In the genomic region with DNA sequence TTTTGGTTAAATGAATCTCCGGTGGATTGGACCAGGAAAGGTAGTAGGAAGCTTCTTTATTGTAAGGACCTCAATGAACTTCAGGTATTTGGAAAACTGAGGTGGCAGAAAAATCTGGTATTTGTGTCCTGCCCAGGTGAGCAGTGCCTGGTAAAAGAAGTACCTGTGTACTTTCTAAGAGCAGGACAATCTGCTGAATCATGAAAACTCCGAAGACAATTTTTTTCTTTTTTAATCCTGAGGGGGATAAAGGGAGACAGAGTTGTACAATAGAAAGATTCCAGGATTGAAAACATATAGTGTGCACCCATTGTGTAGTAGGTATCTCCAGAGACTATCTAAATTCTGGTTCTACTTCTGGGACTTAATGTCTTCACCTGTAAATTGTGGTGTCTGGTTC, we compare ENCODE assay signal across 34 cellular contexts.
DNase-seq lines count a peak whose midpoint lies in the region; ATAC-seq, FAIRE-seq and TF ChIP-seq lines count a peak whose summit lies in the region.
"Had no signal": no experiment of that assay in that cellular context is flagged by ENCODE, and none has a peak within 500 bp of the region (broad histone marks: within the 10 kb centered on the region; RNA-seq: fewer than 3 reads in every experiment).

No MANE protein-coding gene starts in this region.

- TF ChIP-seq RAD21 in HepG2 (CRISPR knock-in tag; IDR thresholded peaks at IDR 0.05): no peak
- TF ChIP-seq RAD21 in A549 (conservative IDR thresholded peaks at IDR 0.05 in 1 of 2, IDR thresholded peaks at IDR 0.05 in 1 of 2): no peak
- no peak for TF ChIP-seq RAD21 in IMR-90 (IDR thresholded peaks at IDR 0.05; ENCODE audit: low read length)
- no peak for TF ChIP-seq RAD21 in K562 (CRISPR knock-in tag; conservative IDR thresholded peaks at IDR 0.05 in 1 of 2, IDR thresholded peaks at IDR 0.05 in 1 of 2)

- no peak for TF ChIP-seq POLR2A in HepG2 (IDR thresholded peaks at IDR 0.05; ENCODE audit: insufficient read depth in 1 of 2, low read depth in 2 of 2, low read length in 2 of 2)
- no peak for TF ChIP-seq POLR2A in right lobe of liver (IDR thresholded peaks at IDR 0.05)
- TF ChIP-seq POLR2A in A549 (IDR thresholded peaks at IDR 0.05; ENCODE audit: low read length): no peak
- TF ChIP-seq POLR2A in IMR-90 (IDR thresholded peaks at IDR 0.05; ENCODE audit: low read depth, low read length): no peak
- no peak for TF ChIP-seq POLR2A in K562 (conservative IDR thresholded peaks at IDR 0.05)

- intact Hi-C loops in HepG2 (cut with micrococcal nuclease; ENCODE audit: unreplicated experiment) (no loop called here), right lobe of liver (cut with DNase I) (no loop called here), IMR-90 (cut with micrococcal nuclease) (no loop called here), K562 (cut with micrococcal nuclease) (no loop called here)

- no peaks in the 10 kb centered on the region for H3K9me3 ChIP-seq in HepG2 (ENCODE audit: low read length)
- no peaks in the 10 kb centered on the region for H3K9me3 ChIP-seq in right lobe of liver
- H3K9me3 ChIP-seq in A549: no peaks in the 10 kb centered on the region; the same call in 2 of the 3 replicates
- no peaks in the 10 kb centered on the region for H3K9me3 ChIP-seq in IMR-90 (ENCODE audit: control insufficient read depth, insufficient read depth, low read length)
- no peaks in the 10 kb centered on the region for H3K9me3 ChIP-seq in K562 (replicated peaks; ENCODE audit: control insufficient read depth, insufficient read depth, low read depth, low read length)
- H3K9me3 ChIP-seq: BE2C, BLaER1, Caco-2 had no signal

- no peak overlapping the region for H4K91ac ChIP-seq in IMR-90 (ENCODE audit: insufficient read depth, low read depth, low read length)

- no peak overlapping the region for H3K14ac ChIP-seq in IMR-90 (replicated peaks; ENCODE audit: low read depth, low read length)

- H3K4me3 ChIP-seq in HepG2 (replicated peaks in 1 of 3; ENCODE audit: insufficient read depth in 1 of 3, low read depth in 2 of 3, low read length in 3 of 3) (no peak overlapping the region), right lobe of liver (no peak overlapping the region), A549 (no peak overlapping the region), IMR-90 (ENCODE audit: insufficient read depth, low read depth, low read length) (no peak overlapping the region), K562 (no peak overlapping the region)
- H3K4me3 ChIP-seq: BLaER1; BLaER1 treated with 17β-estradiol and CSF1 and Interleukin-3, amounts not matched to agents 10 nM and 100 nM had no signal

- H3K36me3 ChIP-seq in HepG2 (replicated peaks in 1 of 2; ENCODE audit: control insufficient read depth in 1 of 2, insufficient read depth in 2 of 2, low read length in 2 of 2) (no peaks in the 10 kb centered on the region), right lobe of liver (no peaks in the 10 kb centered on the region), IMR-90 (ENCODE audit: control insufficient read depth, insufficient read depth, low read length) (no peaks in the 10 kb centered on the region), K562 (ENCODE audit: control insufficient read depth, insufficient read depth, low read length) (no peaks in the 10 kb centered on the region)
- H3K36me3 ChIP-seq: BE2C; BLaER1; BLaER1 treated with 17β-estradiol and CSF1 and Interleukin-3, amounts not matched to agents 10 nM and 100 nM had no signal

- no peak overlapping the region for H2AK5ac ChIP-seq in IMR-90 (ENCODE audit: low read depth, low read length)

- TF ChIP-seq EP300 in HepG2 (IDR thresholded peaks at IDR 0.05; ENCODE audit: low read depth in 2 of 2, low read length in 2 of 2) (no peak), HepG2 (CRISPR knock-in tag; IDR thresholded peaks at IDR 0.05; ENCODE audit: borderline replicate concordance) (no peak), A549 (IDR thresholded peaks at IDR 0.05) (no peak), K562 (IDR thresholded peaks at IDR 0.05; ENCODE audit: low read length) (no peak)

- H2BK20ac ChIP-seq in IMR-90 (ENCODE audit: low read depth, low read length): no peak overlapping the region

- BruUV-seq in HepG2 (replicated peaks; lab: Mats Ljungman, UMichigan): no TSS peak
- no TSS peak for BruUV-seq in IMR-90 (replicated peaks; lab: Mats Ljungman, UMichigan)
- BruUV-seq in K562 (replicated peaks; lab: Mats Ljungman, UMichigan): no TSS peak

- H2AK9ac ChIP-seq in IMR-90 (replicated peaks; ENCODE audit: low read depth, low read length, poor library complexity): no peak overlapping the region

- H3K23ac ChIP-seq in IMR-90 (ENCODE audit: low read depth, low read length): no peak overlapping the region

- no peak overlapping the region for H2AFZ ChIP-seq in HepG2 (ENCODE audit: low read length)
- H2AFZ ChIP-seq in IMR-90 (replicated peaks; ENCODE audit: low read length, poor library complexity): no peak overlapping the region
- no peak overlapping the region for H2AFZ ChIP-seq in K562 (ENCODE audit: low read depth, low read length)

- 94% methylated on average over 2 of the region's 2 CpGs for WGBS in HepG2 (ENCODE audit: low lambda C conversion rate)
- 93% methylated on average over 1 of the region's 2 CpGs for WGBS in right lobe of liver (ENCODE audit: insufficient coverage, low coverage, low lambda C conversion rate, missing lambda C conversion rate)
- 74% methylated on average over 2 of the region's 2 CpGs for WGBS in A549 (ENCODE audit: missing lambda C conversion rate)
- 100% methylated on average over 1 of the region's 2 CpGs; no CpG with 5 or more reads in 1 of the 2 experiments for WGBS in IMR-90 (ENCODE audit: extremely low coverage in 2 of 2, insufficient read length in 1 of 2), 2 experiments
- 0% methylated on average over 2 of the region's 2 CpGs for WGBS in K562 (ENCODE audit: insufficient coverage, low coverage, missing lambda C conversion rate)

- H4K8ac ChIP-seq in IMR-90 (ENCODE audit: low read depth in 2 of 2, low read length in 2 of 2): no peak overlapping the region

- H4K5ac ChIP-seq in IMR-90 (ENCODE audit: low read depth, low read length): no peak overlapping the region

- H3K9ac ChIP-seq in HepG2 (ENCODE audit: insufficient read depth, low read depth, low read length) (no peak overlapping the region), IMR-90 (ENCODE audit: low read depth, low read length) (no peak overlapping the region), K562 (ENCODE audit: insufficient read depth in 1 of 2, low read depth in 2 of 2, low read length in 2 of 2) (no peak overlapping the region)
- H3K9ac ChIP-seq: BLaER1; BLaER1 treated with 17β-estradiol and CSF1 and Interleukin-3, amounts not matched to agents 10 nM and 100 nM had no signal

- H3K9me1 ChIP-seq in IMR-90 (ENCODE audit: insufficient read depth, low read length): peaks cover 2% of the 10 kb centered on the region; the same call in 1 of the 2 replicates
- H3K9me1 ChIP-seq in K562 (ENCODE audit: control insufficient read depth, insufficient read depth, low read length): no peaks in the 10 kb centered on the region

- in situ Hi-C loops in HepG2 (cut with HindIII; ENCODE audit: extremely low pct_ligation_motif_present, low pct_unique_long_range_greater_than_20kb): no loop called here
- in situ Hi-C loops in IMR-90 (cut with MboI; ENCODE audit: low sequenced_read_pairs): no loop called here
- in situ Hi-C loops in K562 (cut with MboI): no loop called here

- H3K4me1 ChIP-seq in HepG2 (ENCODE audit: insufficient read depth, low read length) (peaks cover 5% of the 10 kb centered on the region; the same call in 1 of the 2 replicates), right lobe of liver (peaks cover 0 to 4% (median 1%) of the 10 kb centered on the region in 4 donors), A549 (no peaks in the 10 kb centered on the region), IMR-90 (ENCODE audit: control insufficient read depth, insufficient read depth, low read length) (no peaks in the 10 kb centered on the region), K562 (replicated peaks in 1 of 2; ENCODE audit: control insufficient read depth in 2 of 2, insufficient read depth in 2 of 2, low read length in 2 of 2) (no peaks in the 10 kb centered on the region)
- H3K4me1 ChIP-seq: BE2C; BLaER1; BLaER1 treated with 17β-estradiol and CSF1 and Interleukin-3, amounts not matched to agents 10 nM and 100 nM; Caco-2 had no signal

- TF ChIP-seq CTCF in HepG2 (CRISPR knock-in tag; IDR thresholded peaks at IDR 0.05) (no peak), right lobe of liver (IDR thresholded peaks at IDR 0.05) (no peak), A549 (IDR thresholded peaks at IDR 0.05) (no peak), IMR-90 (conservative IDR thresholded peaks at IDR 0.05; ENCODE audit: low read depth, low read length) (no peak), K562 (IDR thresholded peaks at IDR 0.05 in 2 of 3, conservative IDR thresholded peaks at IDR 0.05 in 1 of 3; ENCODE audit: insufficient read depth in 2 of 3, low read depth in 1 of 3, low read length in 3 of 3) (no peak)

- CTCF ChIA-PET in HepG2 (lab: Yijun Ruan, JAX; ENCODE audit: low intra/inter-chr PET ratio, low total read pairs) (no interaction called here), A549 (lab: Yijun Ruan, JAX) (no interaction called here), IMR-90 (lab: Yijun Ruan, JAX) (no interaction called here), K562 (lab: Yijun Ruan, JAX; ENCODE audit: low intra/inter-chr PET ratio) (no interaction called here)

- H3K4me2 ChIP-seq in HepG2 (ENCODE audit: low read depth, low read length) (no peak overlapping the region), A549 (no peak overlapping the region), IMR-90 (ENCODE audit: low read depth, low read length) (no peak overlapping the region), K562 (ENCODE audit: insufficient read depth, low read length) (no peak overlapping the region)
- H3K4me2 ChIP-seq: BLaER1; BLaER1 treated with 17β-estradiol and CSF1 and Interleukin-3, amounts not matched to agents 10 nM and 100 nM had no signal

- no peak overlapping the region for H2BK15ac ChIP-seq in IMR-90 (ENCODE audit: low read depth, low read length)

- FAIRE-seq in HepG2 (lab: Jason Lieb, UNC) (no peak), A549 (lab: Jason Lieb, UNC) (no peak), K562 (lab: Jason Lieb, UNC) (no peak)
- FAIRE-seq: A204.1, D721Med had no signal

- no peaks in the 10 kb centered on the region for H3K79me2 ChIP-seq in HepG2 (ENCODE audit: insufficient read depth, low read length)
- H3K79me2 ChIP-seq in K562 (ENCODE audit: control insufficient read depth, insufficient read depth, low read length): no peaks in the 10 kb centered on the region

- H3K56ac ChIP-seq in IMR-90 (ENCODE audit: extremely low read depth, insufficient read depth, low read length): no peak overlapping the region

- H3K18ac ChIP-seq in IMR-90 (ENCODE audit: low read depth, low read length): no peak overlapping the region

- POLR2A ChIA-PET in HepG2 (lab: Yijun Ruan, JAX): no interaction called here
- POLR2A ChIA-PET in A549 (lab: Yijun Ruan, JAX): no interaction called here
- POLR2A ChIA-PET in IMR-90 (lab: Charles Lee; ENCODE audit: unreplicated experiment): no interaction called here
- POLR2A ChIA-PET in K562 (lab: Yijun Ruan, JAX): no interaction called here

- H3K27ac ChIP-seq in HepG2 (ENCODE audit: extremely low read length, insufficient read depth, low read length) (no peak overlapping the region), right lobe of liver (no peak overlapping the region), A549 (no peak overlapping the region), IMR-90 (ENCODE audit: insufficient read depth, low read length) (no peak overlapping the region), K562 (ENCODE audit: extremely low read depth, low read depth, low read length) (no peak overlapping the region)
- H3K27ac ChIP-seq: 22Rv1; BLaER1; BLaER1 treated with 17β-estradiol and CSF1 and Interleukin-3, amounts not matched to agents 10 nM and 100 nM; C4-2B had no signal

- H4K20me1 ChIP-seq in HepG2 (ENCODE audit: insufficient read depth, low read length) (no peaks in the 10 kb centered on the region), IMR-90 (ENCODE audit: insufficient read depth, low read length) (no peaks in the 10 kb centered on the region), K562 (replicated peaks; ENCODE audit: control insufficient read depth, insufficient read depth, low read length) (no peaks in the 10 kb centered on the region)
- H4K20me1 ChIP-seq: BLaER1; BLaER1 treated with 17β-estradiol and CSF1 and Interleukin-3, amounts not matched to agents 10 nM and 100 nM had no signal

- DNase-seq in HepG2 (ENCODE audit: low spot score) (no peak), right lobe of liver (no peak), A549 (ENCODE audit: low read depth in 1 of 2, low spot score in 1 of 2) (no peak), IMR-90 (no peak), K562 (ENCODE audit: extremely low read depth in 1 of 4, low spot score in 3 of 4) (no peak), LoVo (ENCODE audit: low spot score) (no peak), NCI-H524 treated with DMSO at 0.1 percent for 48 hours (lab: John Stamatoyannopoulos, UW) (no peak)
- DNase-seq: 8988T; ACHN; AML-193; BE2C; C1 segment of cervical spinal cord; Caco-2; Calu3; CD4-positive, alpha-beta memory T cell; CD4-positive, alpha-beta T cell; CD4-positive, CD25-positive, alpha-beta regulatory T cell; CD8-positive, alpha-beta memory T cell; CD8-positive, alpha-beta T cell; COR-L47; DMS 273 treated with DMSO at 0.1 percent for 48 hours; DMS153; DMS53; DMS79; DMS79 treated with DMSO at 0.1 percent for 48 hours; DND-41; EL had no signal

- dilution Hi-C loops in IMR-90 (cut with HindIII; ENCODE audit: low sequenced_read_pairs, unreplicated experiment): no loop called here

- no peak overlapping the region for H3K4ac ChIP-seq in IMR-90 (ENCODE audit: low read depth, low read length)

- H2BK5ac ChIP-seq in IMR-90 (ENCODE audit: low read depth, low read length, poor library complexity, severe bottlenecking): no peak overlapping the region

- H2BK120ac ChIP-seq in IMR-90 (ENCODE audit: low read depth, low read length): no peak overlapping the region

- H3K27me3 ChIP-seq in HepG2 (ENCODE audit: control insufficient read depth in 1 of 2, insufficient read depth in 2 of 2, low read length in 2 of 2) (no peaks in the 10 kb centered on the region), right lobe of liver (no peaks in the 10 kb centered on the region), IMR-90 (ENCODE audit: control insufficient read depth, insufficient read depth, low read length) (no peaks in the 10 kb centered on the region), K562 (ENCODE audit: control insufficient read depth in 2 of 2, insufficient read depth in 2 of 2, low read length in 2 of 2) (no peaks in the 10 kb centered on the region)
- H3K27me3 ChIP-seq: BE2C; BLaER1; BLaER1 treated with 17β-estradiol and CSF1 and Interleukin-3, amounts not matched to agents 10 nM and 100 nM had no signal

- no peak for ATAC-seq in HepG2
- no peak for ATAC-seq in right lobe of liver
- no peak for ATAC-seq in A549
- ATAC-seq in IMR-90 (ENCODE audit: low read depth): no peak
- no peak for ATAC-seq in K562
- no peak for ATAC-seq in HG03354 (IDR thresholded peaks at IDR 0.05; ENCODE audit: poor library complexity, severe bottlenecking, unreplicated experiment)
- ATAC-seq: CD8-positive, alpha-beta T cell had no signal

- H3K79me1 ChIP-seq in IMR-90 (ENCODE audit: low read depth in 1 of 2, low read length in 2 of 2): no peaks in the 10 kb centered on the region

Comparison
In these comparisons a context has a peak if more than half of its experiments do, and no peak if none do; other contexts are left out.
1. Of the 241 proteins assayed by ChIP-seq in both HepG2 and K562: peak only in HepG2: MAFF and MAFK; only in K562: none; in both: none; in neither: 239.